ENCODE assay signal across 21 cellular contexts in the genomic region with DNA sequence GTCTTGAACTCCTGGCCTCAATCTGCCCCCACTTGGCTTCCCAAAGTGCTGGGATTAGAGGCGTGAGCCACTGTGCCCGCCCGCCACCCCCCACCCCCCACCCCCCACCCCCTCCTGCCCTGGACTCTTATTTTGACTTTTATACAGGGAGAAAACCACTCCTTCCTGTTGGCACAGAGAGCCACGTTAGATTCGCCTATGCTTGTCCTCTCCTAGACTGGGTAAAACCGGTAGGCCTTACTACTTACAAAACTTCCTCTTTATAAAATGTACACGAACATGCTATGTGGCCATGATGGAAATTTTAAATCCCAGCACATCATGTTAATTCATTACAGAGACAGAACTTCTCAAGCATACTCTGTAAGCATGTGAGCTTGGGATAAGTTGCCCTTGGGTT.
"Had no signal": no experiment of that assay in that cellular context is flagged by ENCODE, and none has a peak within 500 bp of the region (broad histone marks: within the 10 kb centered on the region; RNA-seq: fewer than 3 reads in every experiment).

No MANE protein-coding gene starts in this region.

- DNase-seq: activated B cell treated with CpG ODN at 0.5 μM for 24 hours; activated CD4-positive, alpha-beta T cell treated with anti-CD3 and anti-CD28 coated beads, Interleukin-2, amount 10 ng/mL, durations not matched to agents 24 days and 14 days; activated CD8-positive, alpha-beta T cell treated with anti-CD3 and anti-CD28 coated beads, Interleukin-2, amount 10 ng/mL, durations not matched to agents 7 days and 5 days; activated naive CD4-positive, alpha-beta T cell treated with Interleukin-2 at 50 U/mL for 16 hours; activated naive CD8-positive, alpha-beta T cell treated with anti-CD3 and anti-CD28 coated beads, Interleukin-2, amount 10 ng/mL, durations not matched to agents 7 days and 5 days; activated T-cell treated with anti-CD3 and anti-CD28 coated beads, Interleukin-2, amount 50 U/mL, for 24 hours; amygdala; caudate nucleus; effector memory CD8-positive, alpha-beta T cell; foreskin melanocyte; glutamatergic neuron; hypothalamus; islet precursor cell; mammary epithelial cell; midbrain; nephron progenitor cell; occipital lobe; stimulated activated CD8-positive, alpha-beta memory T cell treated with anti-CD3 and anti-CD28 coated beads, Interleukin-4, amount 100 ng/mL, for 48 hours; stimulated activated naive CD4-positive, alpha-beta T cell; T-helper 2 cell had no signal

- H3K27ac Mint-ChIP-seq: activated B cell treated with CpG ODN at 0.5 μM for 24 hours; activated CD4-positive, alpha-beta T cell treated with anti-CD3 and anti-CD28 coated beads, Interleukin-2, amount 10 ng/mL, durations not matched to agents 24 days and 14 days; activated CD8-positive, alpha-beta T cell treated with anti-CD3 and anti-CD28 coated beads, Interleukin-2, amount 10 ng/mL, durations not matched to agents 7 days and 5 days; activated naive CD8-positive, alpha-beta T cell treated with anti-CD3 and anti-CD28 coated beads, Interleukin-2, amount 10 ng/mL, durations not matched to agents 7 days and 5 days; activated T-cell treated with anti-CD3 and anti-CD28 coated beads, Interleukin-2, amount 50 U/mL, for 24 hours; activated T-helper 2 cell treated with anti-CD3 and anti-CD28 coated beads, Interferon-gamma antibody, Interleukin-2, Interleukin-4, amounts not matched to agents 10 μg/mL and 5 μg/mL and 100 μg/mL, durations not matched to agents 14 hours and 24 hours and 36 hours; effector memory CD8-positive, alpha-beta T cell; nephron progenitor cell had no signal

- H3K4me3 Mint-ChIP-seq: activated B cell treated with CpG ODN at 0.5 μM for 24 hours; activated CD4-positive, alpha-beta T cell treated with anti-CD3 and anti-CD28 coated beads, Interleukin-2, amount 10 ng/mL, durations not matched to agents 24 days and 14 days; activated CD8-positive, alpha-beta T cell treated with anti-CD3 and anti-CD28 coated beads, Interleukin-2, amount 10 ng/mL, durations not matched to agents 7 days and 5 days; activated naive CD8-positive, alpha-beta T cell treated with anti-CD3 and anti-CD28 coated beads, Interleukin-2, amount 10 ng/mL, durations not matched to agents 7 days and 5 days; activated T-cell treated with anti-CD3 and anti-CD28 coated beads, Interleukin-2, amount 50 U/mL, for 24 hours; effector memory CD8-positive, alpha-beta T cell; nephron progenitor cell had no signal

- ATAC-seq: activated CD8-positive, alpha-beta T cell treated with anti-CD3 and anti-CD28 coated beads, Interleukin-2, amount 10 ng/mL, durations not matched to agents 7 days and 5 days; effector memory CD8-positive, alpha-beta T cell had no signal

- H3K36me3 Mint-ChIP-seq: activated naive CD8-positive, alpha-beta T cell treated with anti-CD3 and anti-CD28 coated beads, Interleukin-2, amount 10 ng/mL, durations not matched to agents 7 days and 5 days had no signal

- H3K27me3 Mint-ChIP-seq: activated CD4-positive, alpha-beta T cell treated with anti-CD3 and anti-CD28 coated beads, Interleukin-2, amount 10 ng/mL, durations not matched to agents 24 days and 14 days; effector memory CD8-positive, alpha-beta T cell had no signal

- H3K4me1 Mint-ChIP-seq: activated B cell treated with CpG ODN at 0.5 μM for 24 hours; activated CD4-positive, alpha-beta T cell treated with anti-CD3 and anti-CD28 coated beads, Interleukin-2, amount 10 ng/mL, durations not matched to agents 24 days and 14 days; activated naive CD8-positive, alpha-beta T cell treated with anti-CD3 and anti-CD28 coated beads, Interleukin-2, amount 10 ng/mL, durations not matched to agents 7 days and 5 days had no signal

- H3K9me3 Mint-ChIP-seq: activated B cell treated with CpG ODN at 0.5 μM for 24 hours; activated CD4-positive, alpha-beta T cell treated with anti-CD3 and anti-CD28 coated beads, Interleukin-2, amount 10 ng/mL, durations not matched to agents 24 days and 14 days; activated naive CD8-positive, alpha-beta T cell treated with anti-CD3 and anti-CD28 coated beads, Interleukin-2, amount 10 ng/mL, durations not matched to agents 7 days and 5 days; activated T-cell treated with anti-CD3 and anti-CD28 coated beads, Interleukin-2, amount 50 U/mL, for 24 hours; activated T-helper 2 cell treated with anti-CD3 and anti-CD28 coated beads, Interferon-gamma antibody, Interleukin-2, Interleukin-4, amounts not matched to agents 10 μg/mL and 5 μg/mL and 100 μg/mL, durations not matched to agents 14 hours and 24 hours and 36 hours; effector memory CD8-positive, alpha-beta T cell; nephron progenitor cell had no signal
